33 cellular contexts compared by ENCODE assay signal in the genomic region with DNA sequence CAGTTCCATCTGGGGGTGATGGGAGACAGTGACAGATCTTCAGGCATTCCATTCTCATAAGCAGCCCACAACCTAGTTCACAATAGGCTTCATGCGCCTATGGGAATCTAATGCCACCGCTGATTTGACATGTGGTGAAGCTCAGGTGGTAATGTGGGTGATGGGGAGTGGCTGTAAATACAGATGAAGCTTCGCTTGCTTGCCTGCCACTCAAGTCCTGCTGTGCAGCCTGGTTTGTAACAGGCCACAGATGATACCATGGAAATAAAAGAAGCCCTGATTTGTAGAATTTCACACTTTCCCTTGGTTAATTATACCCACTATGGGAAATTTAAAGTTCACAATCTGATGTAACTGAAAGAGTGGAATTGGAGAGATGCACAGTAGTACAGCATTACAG. TPM values are rescaled to one million over a fixed set of nuclear protein-coding genes. Genes with fewer than 3 reads are reported as not detected.
"Had no signal": no experiment of that assay in that cellular context is flagged by ENCODE, and none has a peak within 500 bp of the region (broad histone marks: within the 10 kb centered on the region; RNA-seq: fewer than 3 reads in every experiment).

No MANE protein-coding gene starts in this region.

- DNase-seq: activated effector memory CD4-positive, alpha-beta T cell treated with anti-CD3 and anti-CD28 coated beads, Interleukin-2, amount 50 U/mL, for 16 hours; activated effector memory CD4-positive, alpha-beta T cell treated with Interleukin-2 at 50 U/mL for 16 hours; activated gamma-delta T cell; activated gamma-delta T cell treated with Interleukin-2 at 50 U/mL for 16 hours; activated naive CD4-positive, alpha-beta T cell; activated naive CD4-positive, alpha-beta T cell treated with anti-CD3 and anti-CD28 coated beads for 36 hours; activated naive CD4-positive, alpha-beta T cell treated with anti-CD3 and anti-CD28 coated beads, Interleukin-2, amount 10 ng/mL, durations not matched to agents 7 days and 5 days; activated naive CD4-positive, alpha-beta T cell treated with Interleukin-2 at 50 U/mL for 16 hours; activated naive CD8-positive, alpha-beta T cell treated with anti-CD3 and anti-CD28 coated beads for 36 hours; activated naive CD8-positive, alpha-beta T cell treated with anti-CD3 and anti-CD28 coated beads, Interleukin-2, amount 10 ng/mL, durations not matched to agents 7 days and 5 days; activated naive CD8-positive, alpha-beta T cell treated with anti-CD3 and anti-CD28 coated beads, Interleukin-2, amount 50 U/mL, for 24 hours; activated T-cell treated with anti-CD3 and anti-CD28 coated beads, Interleukin-2, amount 50 U/mL, for 1 hour; activated T-cell treated with anti-CD3 and anti-CD28 coated beads, Interleukin-2, amount 50 U/mL, for 24 hours; activated T-cell treated with anti-CD3 and anti-CD28 coated beads, Interleukin-2, amount 50 U/mL, for 4 hours; activated T-cell treated with anti-CD3 and anti-CD28 coated beads, Interleukin-2, amount 50 U/mL, for 48 hours; activated T-cell treated with anti-CD3 and anti-CD28 coated beads, Interleukin-2, amount 50 U/mL, for 72 hours; adrenal gland; amniotic stem cell; amygdala; anterior cingulate cortex; aorta; body of pancreas; brain microvascular endothelial cell; caudate nucleus; central memory CD4-positive, alpha-beta T cell; cerebellar nuclear complex had no signal

- FAIRE-seq: astrocyte, bronchial epithelial cell had no signal

- H3K36me3 ChIP-seq: adrenal gland, ascending aorta, brain microvascular endothelial cell, breast epithelium, cardiac muscle cell had no signal

- ATAC-seq: activated naive CD4-positive, alpha-beta T cell treated with anti-CD3 and anti-CD28 coated beads, Interleukin-2, amount 50 U/mL, for 72 hours; activated naive CD8-positive, alpha-beta T cell treated with anti-CD3 and anti-CD28 coated beads, Interleukin-2, amount 50 U/mL, for 24 hours; activated T-cell treated with anti-CD3 and anti-CD28 coated beads, Interleukin-2, amount 50 U/mL, for 4 hours; activated T-cell treated with anti-CD3 and anti-CD28 coated beads, Interleukin-2, amount 50 U/mL, for 72 hours; activated T-helper 17 cell treated with anti-CD3 and anti-CD28 coated beads, Interleukin-2, amount 50 U/mL, for 72 hours; body of pancreas had no signal

- H3K4me1 ChIP-seq: adrenal gland, ascending aorta, body of pancreas, breast epithelium had no signal

- H3K9me3 ChIP-seq: adrenal gland, ascending aorta, body of pancreas, breast epithelium had no signal

- H3K27ac ChIP-seq: adrenal gland, ascending aorta, body of pancreas, brain microvascular endothelial cell, breast epithelium, cardiac muscle cell had no signal

- H3K27me3 ChIP-seq: adrenal gland, ascending aorta, body of pancreas, brain microvascular endothelial cell, breast epithelium, cardiac muscle cell had no signal

- H3K4me3 ChIP-seq: adrenal gland, ascending aorta, body of pancreas, breast epithelium, cardiac muscle cell had no signal

RNA-seq across cellular contexts. Expression of a gene that starts 46.9 kb away (rescaled TPM):
- total RNA-seq: ascending aorta had no signal
- polyA plus RNA-seq: aorta had no signal
